39 cellular contexts compared by ENCODE assay signal in genomic region chr1:113576271-113576670, GRCh38.
"Had no signal": no experiment of that assay in that cellular context is flagged by ENCODE, and none has a peak within 500 bp of the region (broad histone marks: within the 10 kb centered on the region; RNA-seq: fewer than 3 reads in every experiment).

No MANE protein-coding gene starts in this region.

- DNase-seq: activated CD4-positive, alpha-beta memory T cell treated with anti-CD3 and anti-CD28 coated beads, Interleukin-2, amount 10 ng/mL, durations not matched to agents 7 days and 5 days; activated CD4-positive, alpha-beta T cell treated with anti-CD3 and anti-CD28 coated beads for 1 hour; activated CD4-positive, alpha-beta T cell treated with anti-CD3 and anti-CD28 coated beads for 48 hours; activated CD4-positive, CD25-positive, alpha-beta regulatory T cell; activated CD8-positive, alpha-beta memory T cell treated with anti-CD3 and anti-CD28 coated beads for 24 hours; activated CD8-positive, alpha-beta memory T cell treated with anti-CD3 and anti-CD28 coated beads, Interleukin-2, amount 10 ng/mL, durations not matched to agents 7 days and 5 days; activated CD8-positive, alpha-beta memory T cell treated with anti-CD3 and anti-CD28 coated beads, Interleukin-2, amount 50 U/mL, for 48 hours; activated gamma-delta T cell; activated naive CD4-positive, alpha-beta T cell treated with Interleukin-2 at 50 U/mL for 16 hours; activated naive CD8-positive, alpha-beta T cell treated with anti-CD3 and anti-CD28 coated beads, Interleukin-2, amount 10 ng/mL, durations not matched to agents 7 days and 5 days; activated T-cell treated with anti-CD3 and anti-CD28 coated beads, Interleukin-2, amount 50 U/mL, for 48 hours; amygdala; IMR-90; Karpas-422; KBM-7; NCI-H1105; NCI-H1436; NCI-H187; NCI-H2081; NCI-H2171; NCI-H510A; NCI-H526; NCI-H748 treated with DMSO at 0.1 percent for 48 hours; NK-92 treated with Interleukin-12 subunit alpha and Interleukin-12 subunit beta, amount 100 ng/mL, for 24 hours; PC-3; Peyer's patch; RPMI8226; SHP77 treated with DMSO at 0.1 percent for 48 hours; SK-N-SH; SW 1271; T-helper 1 cell; T-helper 2 cell; T-helper 9 cell; WERI-Rb-1 had no signal

- H3K4me3 Mint-ChIP-seq: activated CD4-positive, alpha-beta memory T cell treated with anti-CD3 and anti-CD28 coated beads, Interleukin-2, amount 10 ng/mL, durations not matched to agents 7 days and 5 days; activated CD8-positive, alpha-beta memory T cell treated with anti-CD3 and anti-CD28 coated beads, Interleukin-2, amount 10 ng/mL, durations not matched to agents 7 days and 5 days; activated naive CD4-positive, alpha-beta T cell treated with anti-CD3 and anti-CD28 coated beads, Interleukin-2, amount 50 U/mL, for 24 hours; activated naive CD8-positive, alpha-beta T cell treated with anti-CD3 and anti-CD28 coated beads, Interleukin-2, amount 10 ng/mL, durations not matched to agents 7 days and 5 days; central memory CD8-positive, alpha-beta T cell had no signal

- H3K36me3 Mint-ChIP-seq: activated CD8-positive, alpha-beta memory T cell treated with anti-CD3 and anti-CD28 coated beads, Interleukin-2, amount 10 ng/mL, durations not matched to agents 7 days and 5 days; activated naive CD8-positive, alpha-beta T cell treated with anti-CD3 and anti-CD28 coated beads, Interleukin-2, amount 10 ng/mL, durations not matched to agents 7 days and 5 days had no signal

- H3K27ac Mint-ChIP-seq: activated CD4-positive, alpha-beta memory T cell treated with anti-CD3 and anti-CD28 coated beads, Interleukin-2, amount 10 ng/mL, durations not matched to agents 7 days and 5 days; activated CD8-positive, alpha-beta memory T cell treated with anti-CD3 and anti-CD28 coated beads, Interleukin-2, amount 10 ng/mL, durations not matched to agents 7 days and 5 days; activated naive CD4-positive, alpha-beta T cell treated with anti-CD3 and anti-CD28 coated beads, Interleukin-2, amount 50 U/mL, for 24 hours; activated naive CD8-positive, alpha-beta T cell treated with anti-CD3 and anti-CD28 coated beads, Interleukin-2, amount 10 ng/mL, durations not matched to agents 7 days and 5 days had no signal

- H3K4me1 Mint-ChIP-seq: activated CD4-positive, alpha-beta memory T cell treated with anti-CD3 and anti-CD28 coated beads, Interleukin-2, amount 10 ng/mL, durations not matched to agents 7 days and 5 days; activated CD8-positive, alpha-beta memory T cell treated with anti-CD3 and anti-CD28 coated beads, Interleukin-2, amount 10 ng/mL, durations not matched to agents 7 days and 5 days; activated naive CD4-positive, alpha-beta T cell treated with anti-CD3 and anti-CD28 coated beads, Interleukin-2, amount 50 U/mL, for 24 hours; activated naive CD8-positive, alpha-beta T cell treated with anti-CD3 and anti-CD28 coated beads, Interleukin-2, amount 10 ng/mL, durations not matched to agents 7 days and 5 days; central memory CD8-positive, alpha-beta T cell had no signal

- H3K27me3 Mint-ChIP-seq: activated CD4-positive, alpha-beta memory T cell treated with anti-CD3 and anti-CD28 coated beads, Interleukin-2, amount 10 ng/mL, durations not matched to agents 7 days and 5 days; activated naive CD4-positive, alpha-beta T cell treated with anti-CD3 and anti-CD28 coated beads, Interleukin-2, amount 50 U/mL, for 24 hours had no signal

- H3K4me3 ChIP-seq: ascending aorta, cardiac muscle cell, Peyer's patch, SJSA1 had no signal
